12 cellular contexts compared by ENCODE assay signal in genomic region chr10:31702005-31702404, GRCh38.
DNase-seq lines count a peak whose midpoint lies in the region; ATAC-seq and TF ChIP-seq lines count a peak whose summit lies in the region.
"Had no signal": no experiment of that assay in that cellular context is flagged by ENCODE, and none has a peak within 500 bp of the region (broad histone marks: within the 10 kb centered on the region; RNA-seq: fewer than 3 reads in every experiment).

No MANE protein-coding gene starts in this region.

- H3K27ac Mint-ChIP-seq in CD14-positive monocyte = peak overlapping the region; percentile 86 to 95 (median 91)
- peak overlapping the region in 1 of 3 donors; percentile 21 for H3K27ac Mint-ChIP-seq in IgD-negative memory B cell
- H3K27ac Mint-ChIP-seq: activated naive CD8-positive, alpha-beta T cell treated with anti-CD3 and anti-CD28 coated beads for 36 hours; GM23338 had no signal

- H3K27me3 ChIP-seq in dorsolateral prefrontal cortex = peaks cover 0 to 7% (median 0%) of the 10 kb centered on the region in 45 donors
- H3K27me3 ChIP-seq in sigmoid colon = no peaks in the 10 kb centered on the region

- ATAC-seq in GM18502 (IDR thresholded peaks at IDR 0.05; ENCODE audit: poor library complexity, unreplicated experiment) = no peak
- ATAC-seq in HG03342 (IDR thresholded peaks at IDR 0.05; ENCODE audit: unreplicated experiment) = no peak
- ATAC-seq: GM23338 had no signal

- TF ChIP-seq EP300 in sigmoid colon (IDR thresholded peaks at IDR 0.05) = no peak

- H3K36me3 Mint-ChIP-seq in CD14-positive monocyte = peaks cover 12 to 23% of the 10 kb centered on the region in 2 donors
- H3K36me3 Mint-ChIP-seq in IgD-negative memory B cell = peaks cover 2% of the 10 kb centered on the region
- H3K36me3 Mint-ChIP-seq: activated naive CD8-positive, alpha-beta T cell treated with anti-CD3 and anti-CD28 coated beads for 36 hours had no signal

- intact Hi-C loops in CD14-positive monocyte (cut with micrococcal nuclease) = loop anchor here in 1 of 2 donors (10.0 kb wide), 1 partner anchor 97 kb away; no protein-coding TSS in a partner anchor
- intact Hi-C loops in dorsolateral prefrontal cortex (cut with DNase I) = no loop called here
- intact Hi-C loops in sigmoid colon (cut with DNase I) = loop anchor here (10.0 kb wide), 1 partner anchor 53 kb away; no protein-coding TSS in a partner anchor

- H3K27ac ChIP-seq in dorsolateral prefrontal cortex (peak overlapping the region in 44 of 59 donors; percentile 1 to 97 (median 68)), sigmoid colon (peak overlapping the region; percentile 81 to 92 (median 88))

- no peaks in the 10 kb centered on the region for H3K9me3 ChIP-seq in sigmoid colon

- H3K9me3 Mint-ChIP-seq in CD14-positive monocyte (peaks cover 0 to 13% (median 1%) of the 10 kb centered on the region in 7 donors), IgD-negative memory B cell (peaks cover 0 to 6% (median 3%) of the 10 kb centered on the region in 3 donors)

- H3K4me1 Mint-ChIP-seq in CD14-positive monocyte (peaks cover 95% of the 10 kb centered on the region), IgD-negative memory B cell (peaks cover 22 to 34% (median 25%) of the 10 kb centered on the region in 3 donors)

- H3K36me3 ChIP-seq in sigmoid colon = no peaks in the 10 kb centered on the region

- H3K27me3 Mint-ChIP-seq in CD14-positive monocyte (ENCODE audit: low read depth in 3 of 3) (no peaks in the 10 kb centered on the region), IgD-negative memory B cell (peaks cover 3% of the 10 kb centered on the region)
- H3K27me3 Mint-ChIP-seq: activated naive CD8-positive, alpha-beta T cell treated with anti-CD3 and anti-CD28 coated beads for 36 hours had no signal

- H3K4me3 ChIP-seq in dorsolateral prefrontal cortex (no peak overlapping the region), sigmoid colon (no peak overlapping the region)
- H3K4me3 ChIP-seq: GM23338, smooth muscle cell had no signal

- peak; percentile 58 for DNase-seq in CD14-positive monocyte (ENCODE audit: low spot score)
- no peak for DNase-seq in dorsolateral prefrontal cortex
- no peak for DNase-seq in sigmoid colon
- no peak for DNase-seq in NCI-H2081 (lab: John Stamatoyannopoulos, UW)
- no peak for DNase-seq in NCI-H510A (lab: John Stamatoyannopoulos, UW)
- DNase-seq: activated naive CD8-positive, alpha-beta T cell treated with anti-CD3 and anti-CD28 coated beads for 36 hours; NCI-H1048 had no signal

- peak overlapping the region in 1 of 2 donors; percentile 55 for H3K4me3 Mint-ChIP-seq in CD14-positive monocyte
- H3K4me3 Mint-ChIP-seq in IgD-negative memory B cell = peak overlapping the region in 3 of 4 donors; percentile 5 to 79 (median 56)
- H3K4me3 Mint-ChIP-seq: activated naive CD8-positive, alpha-beta T cell treated with anti-CD3 and anti-CD28 coated beads for 36 hours; GM23338 had no signal

- H3K4me1 ChIP-seq in sigmoid colon = peaks cover 0 to 90% (median 66%) of the 10 kb centered on the region in 4 donors

- TF ChIP-seq CTCF in CD14-positive monocyte (IDR thresholded peaks at IDR 0.05) (no peak), dorsolateral prefrontal cortex (IDR thresholded peaks at IDR 0.05 in 54 of 56, conservative IDR thresholded peaks at IDR 0.05 in 2 of 56; ENCODE audit: low read depth in 1 of 56, partially characterized antibody in 56 of 56) (no peak), sigmoid colon (IDR thresholded peaks at IDR 0.05) (no peak)

- 72 to 87% methylated on average over 2 of the region's 2 CpGs for WGBS in sigmoid colon, 2 donors

- TF ChIP-seq POLR2A in sigmoid colon (IDR thresholded peaks at IDR 0.05) = no peak
